In the genomic region with DNA sequence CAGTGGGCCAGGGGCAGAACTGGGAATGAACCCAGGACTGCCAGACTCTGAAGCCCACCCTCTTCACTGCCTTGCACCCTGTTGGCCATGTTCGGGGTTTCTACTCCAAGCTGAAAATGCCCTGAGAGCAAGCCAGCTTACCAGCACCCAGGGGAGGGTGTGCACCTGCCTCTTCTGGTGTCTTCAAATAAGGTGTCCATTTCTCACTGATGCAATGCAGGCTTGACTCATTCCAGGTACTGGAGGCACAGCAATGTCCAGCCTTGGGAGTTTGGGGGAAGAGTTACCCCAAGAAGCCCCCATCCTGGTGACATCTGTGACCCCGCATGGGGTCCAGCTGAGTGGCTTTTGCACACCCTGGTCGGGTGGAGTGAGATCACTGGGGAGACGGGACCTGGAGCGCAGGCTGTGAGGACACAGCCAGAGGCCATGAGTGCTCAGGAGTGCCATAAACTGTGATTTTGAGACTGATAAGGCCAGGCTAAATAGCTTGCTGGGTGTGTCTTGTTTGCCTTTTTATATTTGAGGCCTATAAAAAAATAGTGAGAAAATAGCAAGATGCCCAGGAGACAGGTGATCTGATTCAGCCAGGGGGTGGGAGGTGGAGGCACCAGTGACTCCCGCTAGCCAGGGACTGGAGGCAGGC, we compare ENCODE assay signal across 19 cellular contexts. TPM values are rescaled to one million over a fixed set of nuclear protein-coding genes. Genes with fewer than 3 reads are reported as not detected.
DNase-seq lines count a peak whose midpoint lies in the region; FAIRE-seq and TF ChIP-seq lines count a peak whose summit lies in the region.
"Had no signal": no experiment of that assay in that cellular context is flagged by ENCODE, and none has a peak within 500 bp of the region (broad histone marks: within the 10 kb centered on the region; RNA-seq: fewer than 3 reads in every experiment).

No MANE protein-coding gene starts in this region.

- TF ChIP-seq CTCF in 22Rv1 (IDR thresholded peaks at IDR 0.05) (no peak), colonic mucosa (IDR thresholded peaks at IDR 0.05) (no peak), D721Med (IDR thresholded peaks at IDR 0.05; ENCODE audit: insufficient read depth, missing control alignments) (no peak)

- H3K27ac ChIP-seq in 22Rv1 (peak overlapping the region; percentile 64), colonic mucosa (peak overlapping the region; percentile 61)
- H3K27ac ChIP-seq: esophagus muscularis mucosa had no signal

- intact Hi-C loops in colonic mucosa (cut with DNase I): no loop called here

- no peaks in the 10 kb centered on the region for H3K36me3 ChIP-seq in colonic mucosa
- H3K36me3 ChIP-seq: esophagus muscularis mucosa had no signal

- H3K9ac ChIP-seq in colonic mucosa (ENCODE audit: low read depth in 2 of 2, low read length in 2 of 2): peak overlapping the region in 1 of 2 donors; percentile 82

- no peak overlapping the region for H3K4me3 ChIP-seq in colonic mucosa
- H3K4me3 ChIP-seq: esophagus muscularis mucosa, smooth muscle cell had no signal

- H3K27me3 ChIP-seq in colonic mucosa: no peaks in the 10 kb centered on the region

- peak; percentile 16 for DNase-seq in COLO668 (lab: John Stamatoyannopoulos, UW; ENCODE audit: unreplicated experiment)
- peak; percentile 31 for DNase-seq in NCI-H146 treated with DMSO at 0.1 percent for 48 hours (lab: John Stamatoyannopoulos, UW; ENCODE audit: unreplicated experiment)
- DNase-seq in colonic mucosa: peak; percentile 82
- DNase-seq in D721Med (ENCODE audit: insufficient read length, low spot score): no peak
- no peak for DNase-seq in NCI-H2227 (lab: John Stamatoyannopoulos, UW; ENCODE audit: unreplicated experiment)
- no peak for DNase-seq in GM19239 (ENCODE audit: insufficient read length, low spot score)
- DNase-seq in activated T-cell treated with anti-CD3 and anti-CD28 coated beads, Interleukin-2, amount 50 U/mL, for 1 hour: no peak
- DNase-seq: activated effector memory CD4-positive, alpha-beta T cell treated with anti-CD3 and anti-CD28 coated beads, Interleukin-2, amount 50 U/mL, for 16 hours; AML-193; Calu3; effector CD4-positive, alpha-beta T cell; HFFc6; Karpas-422; NCI-H1694; stimulated activated CD4-positive, alpha-beta T cell treated with anti-CD3 and anti-CD28 coated beads, Interleukin-4, amount 100 ng/mL, for 4 hours; T-helper 9 cell had no signal

- no peak for FAIRE-seq in D721Med (lab: Jason Lieb, UNC)
- FAIRE-seq in GM19239 (lab: Jason Lieb, UNC): no peak

- H3K4me1 ChIP-seq in colonic mucosa: peaks cover 21% of the 10 kb centered on the region

- H3K9me3 ChIP-seq in colonic mucosa: no peaks in the 10 kb centered on the region
- H3K9me3 ChIP-seq: esophagus muscularis mucosa had no signal

RNA-seq across cellular contexts. Expression of a gene that starts 4.6 kb away (rescaled TPM):
- 10 to 100 TPM; 24.7 to 46.6 TPM for total RNA-seq in colonic mucosa

RNA-seq across cellular contexts. Expression of a gene that starts 19.8 kb away (rescaled TPM):
- total RNA-seq in colonic mucosa: 10 to 100 TPM; 34.2 to 36.4 TPM

Comparison
In these comparisons a context has a peak if more than half of its experiments do, and no peak if none do; other contexts are left out.
1. DNase-seq: peak in COLO668 (single experiment), NCI-H146 treated with DMSO at 0.1 percent for 48 hours (single experiment) and colonic mucosa (single experiment); none in D721Med (single experiment), NCI-H2227 (single experiment), GM19239 (single experiment) and activated T-cell treated with anti-CD3 and anti-CD28 coated beads, Interleukin-2, amount 50 U/mL, for 1 hour (single experiment).